ENCODE assay signal across 11 cellular contexts in genomic region chr12:51868821-51869489, GRCh38. TPM values are rescaled to one million over a fixed set of nuclear protein-coding genes. Genes with fewer than 3 reads are reported as not detected.
A peak's percentile ranks its signal among the peaks of the same experiment; 100 is the strongest.
DNase-seq lines count a peak whose midpoint lies in the region; ATAC-seq and TF ChIP-seq lines count a peak whose summit lies in the region.
"Had no signal": no experiment of that assay in that cellular context is flagged by ENCODE, and none has a peak within 500 bp of the region (broad histone marks: within the 10 kb centered on the region; RNA-seq: fewer than 3 reads in every experiment).

No MANE protein-coding gene starts in this region.

- no peaks in the 10 kb centered on the region for H3K36me3 Mint-ChIP-seq in activated naive CD8-positive, alpha-beta T cell
- H3K36me3 Mint-ChIP-seq in activated naive CD8-positive, alpha-beta T cell treated with anti-CD3 and anti-CD28 coated beads, Interleukin-2, amount 50 U/mL, for 24 hours (ENCODE audit: low read depth), result no peaks in the 10 kb centered on the region

- H3K27me3 ChIP-seq in muscle layer of colon (ENCODE audit: control insufficient read depth in 1 of 2, insufficient read depth in 2 of 2, low read length in 2 of 2) (peaks cover 4 to 42% of the 10 kb centered on the region in 2 donors), vagina (no peaks in the 10 kb centered on the region)

- no peaks in the 10 kb centered on the region for H3K9me3 Mint-ChIP-seq in activated naive CD8-positive, alpha-beta T cell (ENCODE audit: low read depth)
- no peaks in the 10 kb centered on the region for H3K9me3 Mint-ChIP-seq in activated naive CD8-positive, alpha-beta T cell treated with anti-CD3 and anti-CD28 coated beads, Interleukin-2, amount 50 U/mL, for 24 hours
- H3K9me3 Mint-ChIP-seq: activated CD8-positive, alpha-beta T cell treated with anti-CD3 and anti-CD28 coated beads for 36 hours had no signal

- TF ChIP-seq POLR2A in vagina (IDR thresholded peaks at IDR 0.05), result no peak

- peak overlapping the region; percentile 27 for H3K4me3 Mint-ChIP-seq in activated naive CD8-positive, alpha-beta T cell
- H3K4me3 Mint-ChIP-seq in activated naive CD8-positive, alpha-beta T cell treated with anti-CD3 and anti-CD28 coated beads, Interleukin-2, amount 50 U/mL, for 24 hours, result no peak overlapping the region
- H3K4me3 Mint-ChIP-seq: activated CD8-positive, alpha-beta T cell treated with anti-CD3 and anti-CD28 coated beads for 36 hours had no signal

- no peak overlapping the region for H3K9ac ChIP-seq in muscle layer of colon (ENCODE audit: low read length)

- intact Hi-C loops in vagina (cut with DNase I), result no loop called here

- H3K9me3 ChIP-seq in muscle layer of colon (ENCODE audit: low read length), result no peaks in the 10 kb centered on the region
- H3K9me3 ChIP-seq in vagina, result no peaks in the 10 kb centered on the region

- H3K27ac ChIP-seq in muscle layer of colon (ENCODE audit: low read depth, low read length), result no peak overlapping the region
- peak overlapping the region; percentile 68 for H3K27ac ChIP-seq in vagina

- H3K4me3 ChIP-seq in muscle layer of colon (ENCODE audit: low read depth in 1 of 2, low read length in 2 of 2) (peak overlapping the region; percentile 38 to 47), vagina (peak overlapping the region; percentile 53 to 68)

- no peak for ATAC-seq in activated naive CD8-positive, alpha-beta T cell treated with anti-CD3 and anti-CD28 coated beads, Interleukin-2, amount 50 U/mL, for 24 hours
- no peak for ATAC-seq in GM18870 (IDR thresholded peaks at IDR 0.05; ENCODE audit: unreplicated experiment)
- ATAC-seq: activated CD8-positive, alpha-beta T cell treated with anti-CD3 and anti-CD28 coated beads for 36 hours had no signal

- H3K27me3 Mint-ChIP-seq in activated naive CD8-positive, alpha-beta T cell, result peaks cover 26% of the 10 kb centered on the region
- peaks cover 51% of the 10 kb centered on the region for H3K27me3 Mint-ChIP-seq in activated naive CD8-positive, alpha-beta T cell treated with anti-CD3 and anti-CD28 coated beads, Interleukin-2, amount 50 U/mL, for 24 hours

- peaks cover 11% of the 10 kb centered on the region for H3K4me1 ChIP-seq in muscle layer of colon (ENCODE audit: insufficient read depth, low read length)
- H3K4me1 ChIP-seq in vagina, result peaks cover 36% of the 10 kb centered on the region

- no peak for DNase-seq in activated naive CD8-positive, alpha-beta T cell treated with anti-CD3 and anti-CD28 coated beads, Interleukin-2, amount 50 U/mL, for 24 hours
- DNase-seq in ecto neural progenitor cell (ENCODE audit: low spot score), result peak; percentile 80
- DNase-seq in vagina (ENCODE audit: extremely low spot score in 2 of 2), result no peak
- DNase-seq in AML-193 (lab: John Stamatoyannopoulos, UW), result no peak
- no peak for DNase-seq in epidermal melanocyte (ENCODE audit: insufficient read length, low spot score)
- DNase-seq: activated CD8-positive, alpha-beta T cell treated with anti-CD3 and anti-CD28 coated beads for 36 hours; DND-41 had no signal

- H3K27ac Mint-ChIP-seq in activated naive CD8-positive, alpha-beta T cell, result no peak overlapping the region
- H3K27ac Mint-ChIP-seq in activated naive CD8-positive, alpha-beta T cell treated with anti-CD3 and anti-CD28 coated beads, Interleukin-2, amount 50 U/mL, for 24 hours, result no peak overlapping the region
- H3K27ac Mint-ChIP-seq: activated CD8-positive, alpha-beta T cell treated with anti-CD3 and anti-CD28 coated beads for 36 hours had no signal

- no peak for TF ChIP-seq CTCF in vagina (IDR thresholded peaks at IDR 0.05)

- H3K36me3 ChIP-seq in muscle layer of colon (ENCODE audit: insufficient read depth, low read length) (no peaks in the 10 kb centered on the region), vagina (no peaks in the 10 kb centered on the region)

- H3K4me1 Mint-ChIP-seq in activated naive CD8-positive, alpha-beta T cell (ENCODE audit: low read depth), result peaks cover 22% of the 10 kb centered on the region
- peaks cover 22% of the 10 kb centered on the region for H3K4me1 Mint-ChIP-seq in activated naive CD8-positive, alpha-beta T cell treated with anti-CD3 and anti-CD28 coated beads, Interleukin-2, amount 50 U/mL, for 24 hours

RNA-seq across cellular contexts. Expression of gene ANKRD33, which starts 18.9 kb away (rescaled TPM):
- total RNA-seq in vagina, result not detected
- total RNA-seq: activated CD8-positive, alpha-beta T cell treated with anti-CD3 and anti-CD28 coated beads for 36 hours; liver had no signal

RNA-seq across cellular contexts. Expression of gene FIGNL2, which starts 20.4 kb away (rescaled TPM):
- total RNA-seq in vagina, result not detected

RNA-seq across cellular contexts. Expression of gene ACVRL1, which starts 38.3 kb away (rescaled TPM):
- total RNA-seq in vagina, result 115 TPM
- total RNA-seq: activated CD8-positive, alpha-beta T cell treated with anti-CD3 and anti-CD28 coated beads for 36 hours had no signal
